ENCODE assay signal across 21 cellular contexts in genomic region chr13:79711631-79712030, GRCh38.
"Had no signal": no experiment of that assay in that cellular context is flagged by ENCODE, and none has a peak within 500 bp of the region (broad histone marks: within the 10 kb centered on the region; RNA-seq: fewer than 3 reads in every experiment).

No MANE protein-coding gene starts in this region.

- H3K9me3 ChIP-seq: ascending aorta, prostate gland, tibial artery, uterus had no signal

- H3K36me3 ChIP-seq: ascending aorta, brain microvascular endothelial cell, prostate gland, tibial artery, uterus had no signal

- H3K4me1 ChIP-seq: ascending aorta, prostate gland, tibial artery, uterus had no signal

- H3K4me3 ChIP-seq: ascending aorta, prostate gland, skin epidermis, tibial artery, uterus had no signal

- DNase-seq: activated CD4-positive, alpha-beta T cell treated with anti-CD3 and anti-CD28 coated beads for 1 hour; activated CD4-positive, alpha-beta T cell treated with anti-CD3 and anti-CD28 coated beads, Interleukin-2, amount 50 U/mL, for 1 hour; activated gamma-delta T cell treated with Interleukin-2 at 50 U/mL for 16 hours; activated T-cell treated with anti-CD3 and anti-CD28 coated beads, Interleukin-2, amount 50 U/mL, for 1 hour; brain microvascular endothelial cell; central memory CD4-positive, alpha-beta T cell; dermis blood vessel endothelial cell; effector CD8-positive, alpha-beta T cell; erythroblast; left colon; midbrain; stimulated activated CD4-positive, alpha-beta T cell treated with anti-CD3 and anti-CD28 coated beads, Interleukin-1b, Interleukin-23, amount 100 ng/mL, for 48 hours; stimulated activated naive CD8-positive, alpha-beta T cell treated with anti-CD3 and anti-CD28 coated beads, Interleukin-15, amount 100 ng/mL, for 72 hours; T-cell; uterus had no signal

- H3K27me3 ChIP-seq: ascending aorta, brain microvascular endothelial cell, tibial artery, uterus had no signal

- ATAC-seq: left colon; natural killer cell treated with Interleukin-12 subunit alpha and Interleukin-12 subunit beta and Interleukin-15 and Interleukin-18, amount 100 ng/mL, for 72 hours; right cardiac atrium; stimulated activated naive CD8-positive, alpha-beta T cell treated with anti-CD3 and anti-CD28 coated beads, Interleukin-15, amount 100 ng/mL, for 72 hours; T-cell had no signal

- H3K27ac ChIP-seq: ascending aorta, brain microvascular endothelial cell, prostate gland, skin epidermis, tibial artery, uterus had no signal
